In the genomic region with DNA sequence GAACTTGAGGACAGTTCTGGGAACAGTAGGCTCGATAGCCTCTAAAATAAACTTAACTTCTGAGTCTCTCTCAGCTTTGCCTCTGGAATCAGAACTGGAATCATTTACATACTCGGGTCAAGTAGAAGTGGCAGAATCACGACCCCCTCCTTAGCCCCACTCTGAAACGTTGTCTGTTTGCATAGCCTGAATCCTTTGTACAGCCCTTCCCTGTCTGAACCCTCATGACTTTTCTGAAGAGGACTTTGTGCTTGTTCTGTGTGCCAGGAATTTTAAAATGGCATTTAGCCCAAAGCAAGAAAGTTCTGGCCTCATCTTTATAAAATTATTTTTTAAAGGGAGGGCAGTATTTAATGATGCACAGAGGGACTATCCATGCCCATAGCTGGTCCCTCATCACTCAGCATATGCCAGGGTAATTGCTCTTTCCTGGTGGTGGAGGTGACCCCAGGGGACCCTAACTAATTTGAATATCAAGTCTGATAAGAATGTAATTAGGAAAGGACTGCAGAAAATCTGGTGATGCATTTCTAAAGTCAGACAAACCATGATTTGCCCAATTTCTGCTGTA, we compare ENCODE assay signal across 24 cellular contexts.
DNase-seq lines count a peak whose midpoint lies in the region; ATAC-seq and TF ChIP-seq lines count a peak whose summit lies in the region.
"Had no signal": no experiment of that assay in that cellular context is flagged by ENCODE, and none has a peak within 500 bp of the region (broad histone marks: within the 10 kb centered on the region; RNA-seq: fewer than 3 reads in every experiment).

No MANE protein-coding gene starts in this region.

- no peak for TF ChIP-seq CTCF in chondrocyte (IDR thresholded peaks at IDR 0.05)

- peak overlapping the region; percentile 61 for H3K27ac Mint-ChIP-seq in chondrocyte (ENCODE audit: unreplicated experiment)
- no peak overlapping the region for H3K27ac Mint-ChIP-seq in activated T-cell treated with anti-CD3 and anti-CD28 coated beads, Interleukin-2, amount 50 U/mL, for 72 hours
- H3K27ac Mint-ChIP-seq: activated CD4-positive, alpha-beta T cell treated with anti-CD3 and anti-CD28 coated beads, Interleukin-2, amount 10 ng/mL, durations not matched to agents 7 days and 5 days; activated naive CD4-positive, alpha-beta T cell treated with anti-CD3 and anti-CD28 coated beads, Interleukin-2, amount 50 U/mL, for 24 hours; stimulated activated naive B cell treated with anti-CD40 and anti-IgM and Interleukin-4, amounts not matched to agents 10 μg/mL and 1 μg/mL and 100 μg/mL, for 72 hours had no signal

- intact Hi-C loops in left ventricle myocardium superior (cut with micrococcal nuclease) (no loop called here), cardiac septum (cut with DNase I) (no loop called here)

- H3K4me3 Mint-ChIP-seq in chondrocyte (ENCODE audit: unreplicated experiment) = no peak overlapping the region
- no peak overlapping the region for H3K4me3 Mint-ChIP-seq in activated T-cell treated with anti-CD3 and anti-CD28 coated beads, Interleukin-2, amount 50 U/mL, for 72 hours
- H3K4me3 Mint-ChIP-seq: activated CD4-positive, alpha-beta T cell treated with anti-CD3 and anti-CD28 coated beads, Interleukin-2, amount 10 ng/mL, durations not matched to agents 7 days and 5 days; activated naive CD4-positive, alpha-beta T cell treated with anti-CD3 and anti-CD28 coated beads, Interleukin-2, amount 50 U/mL, for 24 hours; stimulated activated naive B cell treated with anti-CD40 and anti-IgM and Interleukin-4, amounts not matched to agents 10 μg/mL and 1 μg/mL and 100 μg/mL, for 72 hours had no signal

- H3K4me1 Mint-ChIP-seq in chondrocyte (ENCODE audit: low read depth) = peaks cover 51% of the 10 kb centered on the region
- peaks cover 30% of the 10 kb centered on the region for H3K4me1 Mint-ChIP-seq in activated T-cell treated with anti-CD3 and anti-CD28 coated beads, Interleukin-2, amount 50 U/mL, for 72 hours (ENCODE audit: low read depth)

- H3K27me3 Mint-ChIP-seq in chondrocyte (ENCODE audit: low read depth) = peaks cover 11% of the 10 kb centered on the region
- no peaks in the 10 kb centered on the region for H3K27me3 Mint-ChIP-seq in activated T-cell treated with anti-CD3 and anti-CD28 coated beads, Interleukin-2, amount 50 U/mL, for 72 hours (ENCODE audit: low read depth)
- H3K27me3 Mint-ChIP-seq: activated naive CD4-positive, alpha-beta T cell treated with anti-CD3 and anti-CD28 coated beads, Interleukin-2, amount 50 U/mL, for 24 hours had no signal

- peaks cover 3% of the 10 kb centered on the region for H3K9me3 Mint-ChIP-seq in chondrocyte (ENCODE audit: low read depth)
- H3K9me3 Mint-ChIP-seq in activated T-cell treated with anti-CD3 and anti-CD28 coated beads, Interleukin-2, amount 50 U/mL, for 72 hours = peaks cover 0 to 3% of the 10 kb centered on the region in 2 donors
- H3K9me3 Mint-ChIP-seq: activated naive CD4-positive, alpha-beta T cell treated with anti-CD3 and anti-CD28 coated beads, Interleukin-2, amount 50 U/mL, for 24 hours had no signal

- DNase-seq in left ventricle myocardium superior (no peak), cardiac septum (ENCODE audit: low spot score) (no peak), chondrocyte (ENCODE audit: low spot score) (no peak), left lobe of liver (ENCODE audit: low spot score) (no peak), amniotic stem cell (lab: John Stamatoyannopoulos, UW) (no peak), COLO829 (ENCODE audit: low spot score) (no peak)
- DNase-seq in activated T-cell treated with anti-CD3 and anti-CD28 coated beads, Interleukin-2, amount 50 U/mL, for 72 hours = no peak
- DNase-seq: ACHN; activated CD4-positive, alpha-beta T cell treated with anti-CD3 and anti-CD28 coated beads, Interleukin-2, amount 10 ng/mL, durations not matched to agents 7 days and 5 days; activated T-cell treated with anti-CD3 and anti-CD28 coated beads, Interleukin-2, amount 50 U/mL, for 48 hours; COR-L47; erythroblast; mesenchymal stem cell; NCI-H1092; NCI-H187; NCI-H226; NCI-H748 treated with DMSO at 0.1 percent for 48 hours; stimulated activated CD4-positive, alpha-beta T cell treated with anti-CD3 and anti-CD28 coated beads, Interleukin-4, amount 100 ng/mL, for 1 hour; stimulated activated naive B cell treated with anti-CD40 and anti-IgM and Interleukin-4, amounts not matched to agents 10 μg/mL and 1 μg/mL and 100 μg/mL, for 72 hours; T-helper 9 cell; WERI-Rb-1 had no signal

- ATAC-seq in left ventricle myocardium superior = peak; percentile 44
- ATAC-seq in left lobe of liver = peak; percentile 69
- no peak for ATAC-seq in activated T-cell treated with anti-CD3 and anti-CD28 coated beads, Interleukin-2, amount 50 U/mL, for 72 hours (replicated peaks in 1 of 2)
- ATAC-seq in GM21381 (IDR thresholded peaks at IDR 0.05; ENCODE audit: unreplicated experiment) = no peak
- ATAC-seq: GM12878; stimulated activated naive B cell treated with anti-CD40 and anti-IgM and Interleukin-4, amounts not matched to agents 10 μg/mL and 1 μg/mL and 100 μg/mL, for 72 hours had no signal

- H3K36me3 Mint-ChIP-seq in chondrocyte (ENCODE audit: low read depth) = peaks cover 2% of the 10 kb centered on the region
- no peaks in the 10 kb centered on the region for H3K36me3 Mint-ChIP-seq in activated T-cell treated with anti-CD3 and anti-CD28 coated beads, Interleukin-2, amount 50 U/mL, for 72 hours (ENCODE audit: insufficient read depth in 2 of 2)
- H3K36me3 Mint-ChIP-seq: activated naive CD4-positive, alpha-beta T cell treated with anti-CD3 and anti-CD28 coated beads, Interleukin-2, amount 50 U/mL, for 24 hours had no signal

Comparison
In these comparisons a context has a peak if more than half of its experiments do, and no peak if none do; other contexts are left out.
1. ATAC-seq: peak in left ventricle myocardium superior (single experiment) and left lobe of liver (single experiment); none in activated T-cell treated with anti-CD3 and anti-CD28 coated beads, Interleukin-2, amount 50 U/mL, for 72 hours (0 of 2) and GM21381 (single experiment).